In the genomic region with DNA sequence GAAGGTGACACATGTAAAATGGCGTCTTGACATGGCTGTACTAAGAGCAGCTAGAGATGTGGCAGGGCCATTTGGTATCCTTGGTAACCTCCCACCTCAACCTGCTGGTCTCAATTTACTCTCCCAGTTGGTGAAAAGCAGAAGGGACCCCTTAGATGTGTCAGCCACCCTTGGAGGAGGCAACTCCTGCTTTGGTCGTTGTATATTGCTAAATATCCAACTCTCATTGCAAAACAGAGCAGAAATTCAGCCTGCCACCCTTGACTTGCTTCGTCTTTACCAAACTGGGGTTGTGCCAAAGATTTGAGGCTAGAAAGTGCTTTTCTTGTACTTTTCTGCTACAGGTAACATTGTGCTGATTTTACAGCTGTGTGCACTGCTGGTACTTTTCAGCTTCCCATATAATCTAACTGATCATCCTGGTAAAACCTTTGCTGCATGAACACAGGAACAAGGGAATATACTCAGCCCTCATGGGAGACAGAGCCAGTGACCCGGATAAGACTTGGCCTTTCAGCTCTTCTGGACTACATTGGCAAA, we compare ENCODE assay signal across 29 cellular contexts. TPM values are rescaled to one million over a fixed set of nuclear protein-coding genes. Genes with fewer than 3 reads are reported as not detected.
"Had no signal": no experiment of that assay in that cellular context is flagged by ENCODE, and none has a peak within 500 bp of the region (broad histone marks: within the 10 kb centered on the region; RNA-seq: fewer than 3 reads in every experiment).

No MANE protein-coding gene starts in this region.

- ATAC-seq: activated T-cell treated with anti-CD3 and anti-CD28 coated beads, Interleukin-2, amount 50 U/mL, for 4 hours; heart left ventricle; left cardiac atrium; stimulated activated naive B cell treated with anti-CD40 and anti-IgM and Interleukin-4, amounts not matched to agents 10 μg/mL and 1 μg/mL and 100 μg/mL, for 72 hours had no signal

- H3K36me3 Mint-ChIP-seq: activated naive CD8-positive, alpha-beta T cell treated with anti-CD3 and anti-CD28 coated beads for 36 hours; type B pancreatic cell had no signal

- H3K36me3 ChIP-seq: breast epithelium, colonic mucosa, heart left ventricle had no signal

- H3K4me3 Mint-ChIP-seq: activated naive CD8-positive, alpha-beta T cell treated with anti-CD3 and anti-CD28 coated beads for 36 hours; activated T-cell treated with anti-CD3 and anti-CD28 coated beads, Interleukin-2, amount 50 U/mL, for 4 hours; central memory CD8-positive, alpha-beta T cell; endodermal cell; nephron progenitor cell; stimulated activated naive B cell treated with anti-CD40 and anti-IgM and Interleukin-4, amounts not matched to agents 10 μg/mL and 1 μg/mL and 100 μg/mL, for 72 hours; type B pancreatic cell had no signal

- H3K4me3 ChIP-seq: breast epithelium, colonic mucosa, heart left ventricle, testis had no signal

- FAIRE-seq: islet of Langerhans had no signal

- H3K27me3 ChIP-seq: breast epithelium, testis had no signal

- H3K4me1 Mint-ChIP-seq: central memory CD8-positive, alpha-beta T cell; stimulated activated naive B cell treated with anti-CD40 and anti-IgM and Interleukin-4, amounts not matched to agents 10 μg/mL and 1 μg/mL and 100 μg/mL, for 72 hours had no signal

- H3K27ac ChIP-seq: breast epithelium, colonic mucosa, heart left ventricle, testis had no signal

- H3K9me3 Mint-ChIP-seq: activated naive CD8-positive, alpha-beta T cell treated with anti-CD3 and anti-CD28 coated beads for 36 hours; activated T-cell treated with anti-CD3 and anti-CD28 coated beads, Interleukin-2, amount 50 U/mL, for 4 hours; activated T-helper 2 cell treated with anti-CD3 and anti-CD28 coated beads, Interferon-gamma antibody, Interleukin-2, Interleukin-4, amounts not matched to agents 10 μg/mL and 5 μg/mL and 100 μg/mL, durations not matched to agents 14 hours and 24 hours and 36 hours; central memory CD8-positive, alpha-beta T cell; endodermal cell; nephron progenitor cell; type B pancreatic cell had no signal

- DNase-seq: activated CD4-positive, alpha-beta T cell treated with anti-CD3 and anti-CD28 coated beads for 1 hour; activated CD8-positive, alpha-beta memory T cell treated with anti-CD3 and anti-CD28 coated beads, Interleukin-2, amount 50 U/mL, for 4 hours; activated naive CD4-positive, alpha-beta T cell treated with Interleukin-2 at 50 U/mL for 16 hours; activated naive CD8-positive, alpha-beta T cell treated with anti-CD3 and anti-CD28 coated beads for 36 hours; activated T-cell treated with anti-CD3 and anti-CD28 coated beads, Interleukin-2, amount 50 U/mL, for 4 hours; colonic mucosa; left cardiac atrium; mesenchymal stem cell; nephron progenitor cell; occipital lobe; retina; stimulated activated CD4-positive, alpha-beta T cell treated with anti-CD3 and anti-CD28 coated beads, Interleukin-2, amount 100 ng/mL, for 48 hours; stimulated activated CD8-positive, alpha-beta memory T cell treated with anti-CD3 and anti-CD28 coated beads, Interleukin-4, amount 100 ng/mL, for 48 hours; stimulated activated naive B cell treated with anti-CD40 and anti-IgM and Interleukin-4, amounts not matched to agents 10 μg/mL and 1 μg/mL and 100 μg/mL, for 72 hours; T-helper 1 cell; T-helper 9 cell; testis had no signal

- H3K27ac Mint-ChIP-seq: activated naive CD8-positive, alpha-beta T cell treated with anti-CD3 and anti-CD28 coated beads for 36 hours; activated T-helper 2 cell treated with anti-CD3 and anti-CD28 coated beads, Interferon-gamma antibody, Interleukin-2, Interleukin-4, amounts not matched to agents 10 μg/mL and 5 μg/mL and 100 μg/mL, durations not matched to agents 14 hours and 24 hours and 36 hours; endodermal cell; nephron progenitor cell; stimulated activated naive B cell treated with anti-CD40 and anti-IgM and Interleukin-4, amounts not matched to agents 10 μg/mL and 1 μg/mL and 100 μg/mL, for 72 hours; type B pancreatic cell had no signal

- H3K9me3 ChIP-seq: breast epithelium, colonic mucosa, heart left ventricle, testis had no signal

- H3K4me1 ChIP-seq: breast epithelium, colonic mucosa had no signal

RNA-seq across cellular contexts. Expression of gene VSTM4, which starts 2.1 kb away (rescaled TPM):
- total RNA-seq: activated naive CD8-positive, alpha-beta T cell treated with anti-CD3 and anti-CD28 coated beads for 36 hours had no signal

RNA-seq across cellular contexts. Expression of gene FAM170B, which starts 16.4 kb away (rescaled TPM):
- total RNA-seq: activated naive CD8-positive, alpha-beta T cell treated with anti-CD3 and anti-CD28 coated beads for 36 hours; activated T-cell treated with anti-CD3 and anti-CD28 coated beads, Interleukin-2, amount 50 U/mL, for 4 hours; activated T-helper 2 cell treated with anti-CD3 and anti-CD28 coated beads, Interferon-gamma antibody, Interleukin-2, Interleukin-4, amounts not matched to agents 10 μg/mL and 5 μg/mL and 100 μg/mL, durations not matched to agents 14 hours and 24 hours and 36 hours; breast epithelium; colonic mucosa; endodermal cell; fibroblast of villous mesenchyme; heart left ventricle; left cardiac atrium; lower leg skin; mononuclear cell; myocyte; occipital lobe; posterior vena cava had no signal
- polyA plus RNA-seq: heart left ventricle had no signal
